ENCODE assay signal across 8 cellular contexts in genomic region chr2:201450910-201451329, GRCh38. TPM values are rescaled to one million over a fixed set of nuclear protein-coding genes. Genes with fewer than 3 reads are reported as not detected.
DNase-seq lines count a peak whose midpoint lies in the region; ATAC-seq and TF ChIP-seq lines count a peak whose summit lies in the region.

No MANE protein-coding gene starts in this region.

- peak overlapping the region; percentile 97 for H3K27ac Mint-ChIP-seq in activated CD4-positive, alpha-beta T cell treated with anti-CD3 and anti-CD28 coated beads for 36 hours

- H3K27me3 ChIP-seq in SJCRH30, result no peaks in the 10 kb centered on the region
- H3K27me3 ChIP-seq in esophagus squamous epithelium, result no peaks in the 10 kb centered on the region
- peaks cover 26% of the 10 kb centered on the region for H3K27me3 ChIP-seq in neutrophil

- H3K4me3 Mint-ChIP-seq in activated CD4-positive, alpha-beta T cell treated with anti-CD3 and anti-CD28 coated beads for 36 hours, result peak overlapping the region; percentile 95

- CTCF ChIA-PET in activated CD4-positive, alpha-beta T cell treated with anti-CD3 and anti-CD28 coated beads for 36 hours (lab: Charles Lee), result interaction anchor here (0.8 to 2.3 kb wide), 8 partner anchors 10 to 334 kb away, joined by 3 to 11 read pairs (median 4); partner anchors contain the start of gene CASP10

- H3K4me3 ChIP-seq in SJCRH30, result peak overlapping the region; percentile 81
- H3K4me3 ChIP-seq in esophagus squamous epithelium, result peak overlapping the region; percentile 57 to 97 (median 74)
- peak overlapping the region; percentile 99 to 100 for H3K4me3 ChIP-seq in neutrophil (ENCODE audit: low read depth in 1 of 2, low read length in 1 of 2)

- H3K4me1 Mint-ChIP-seq in activated CD4-positive, alpha-beta T cell treated with anti-CD3 and anti-CD28 coated beads for 36 hours, result peaks cover 49% of the 10 kb centered on the region

- intact Hi-C loops in activated CD4-positive, alpha-beta T cell treated with anti-CD3 and anti-CD28 coated beads for 36 hours (cut with DNase I, micrococcal nuclease), result loop anchor here (1.0 to 10.0 kb wide), 17 partner anchors 19 to 1186 kb away; partner anchors contain the start of genes ALS2 (in 1 of the 2), BMPR2 (in 1 of the 2), BZW1 (in 1 of the 2) and FZD7 (in 1 of the 2)
- intact Hi-C loops in esophagus squamous epithelium (cut with DNase I), result loop anchor here (10.0 kb wide), 1 partner anchor 46 kb away; no protein-coding TSS in a partner anchor

- 0 to 3% methylated on average over 9 to 17 of the region's 23 CpGs for WGBS in esophagus squamous epithelium, 2 donors

- TF ChIP-seq POLR2A in esophagus squamous epithelium (IDR thresholded peaks at IDR 0.05), result no peak

- H3K9me3 Mint-ChIP-seq in activated CD4-positive, alpha-beta T cell treated with anti-CD3 and anti-CD28 coated beads for 36 hours (ENCODE audit: low read depth), result no peaks in the 10 kb centered on the region

- peaks cover 7% of the 10 kb centered on the region for H3K36me3 Mint-ChIP-seq in activated CD4-positive, alpha-beta T cell treated with anti-CD3 and anti-CD28 coated beads for 36 hours (ENCODE audit: low read depth)

- H3K4me1 ChIP-seq in SJCRH30, result peaks cover 28% of the 10 kb centered on the region
- peaks cover 24 to 65% (median 24%) of the 10 kb centered on the region in 3 donors for H3K4me1 ChIP-seq in esophagus squamous epithelium
- H3K4me1 ChIP-seq in neutrophil (ENCODE audit: control insufficient read depth in 1 of 2, insufficient read depth in 1 of 2, low read depth in 1 of 2, low read length in 1 of 2), result peaks cover 17 to 19% of the 10 kb centered on the region in 2 experiments

- H3K9me3 ChIP-seq in SJCRH30 (replicated peaks) (no peaks in the 10 kb centered on the region), esophagus squamous epithelium (no peaks in the 10 kb centered on the region), neutrophil (no peaks in the 10 kb centered on the region)

- no peak for DNase-seq in activated CD4-positive, alpha-beta T cell treated with anti-CD3 and anti-CD28 coated beads for 36 hours
- no peak for DNase-seq in activated CD4-positive, alpha-beta T cell treated with anti-CD3 and anti-CD28 coated beads for 4 hours
- DNase-seq in SJCRH30 (peak in 1 of 2 experiments; percentile 55), esophagus squamous epithelium (lab: John Stamatoyannopoulos, UW) (no peak)
- no peak for DNase-seq in stimulated activated CD4-positive, alpha-beta T cell treated with anti-CD3 and anti-CD28 coated beads, Interleukin-12 subunit alpha, Interleukin-12 subunit beta, amount 100 ng/mL, for 4 hours
- no peak for DNase-seq in stimulated activated naive CD4-positive, alpha-beta T cell treated with Interleukin-2 at 50 U/mL for 16 hours (lab: John Stamatoyannopoulos, UW)

- no peaks in the 10 kb centered on the region for H3K36me3 ChIP-seq in SJCRH30
- H3K36me3 ChIP-seq in esophagus squamous epithelium, result peaks cover 0 to 9% (median 0%) of the 10 kb centered on the region in 3 donors
- H3K36me3 ChIP-seq in neutrophil, result no peaks in the 10 kb centered on the region

- H3K27me3 Mint-ChIP-seq in activated CD4-positive, alpha-beta T cell treated with anti-CD3 and anti-CD28 coated beads for 36 hours, result no peaks in the 10 kb centered on the region

- peak; percentile 10 for ATAC-seq in activated CD4-positive, alpha-beta T cell treated with anti-CD3 and anti-CD28 coated beads for 36 hours
- ATAC-seq in HG03097 (IDR thresholded peaks at IDR 0.05; ENCODE audit: low FRiP score, unreplicated experiment), result peak; percentile 32

- POLR2A ChIA-PET in activated CD4-positive, alpha-beta T cell treated with anti-CD3 and anti-CD28 coated beads for 36 hours (lab: Charles Lee), result interaction anchor here (0.6 to 2.1 kb wide), 5 partner anchors 54 to 330 kb away, joined by 3 to 5 read pairs (median 3); partner anchors contain the start of genes ALS2 and CASP10

- TF ChIP-seq CTCF in esophagus squamous epithelium (IDR thresholded peaks at IDR 0.05) (no peak), neutrophil (IDR thresholded peaks at IDR 0.05) (no peak)

- H3K27ac ChIP-seq in SJCRH30 (peak overlapping the region; percentile 80), esophagus squamous epithelium (peak overlapping the region; percentile 91 to 94 (median 92)), neutrophil (peak overlapping the region; percentile 88)

RNA-seq across cellular contexts. Expression of gene TRAK2, which starts 0.3 kb away (rescaled TPM):
- 10 to 100 TPM; 22.5 to 25.6 TPM for total RNA-seq in activated CD4-positive, alpha-beta T cell treated with anti-CD3 and anti-CD28 coated beads for 36 hours
- total RNA-seq in SJCRH30 (2014; rRNA removed; shearing (Covaris generic)), result 14.8 and 15.3 TPM in 2 replicates
- 10 to 100 TPM in 2 of 4 donors, 1 to 10 TPM in 2; 7.9 to 32.8 (median 13.7) TPM for total RNA-seq in esophagus squamous epithelium

RNA-seq across cellular contexts. Expression of gene STRADB, which starts 0.6 kb away (rescaled TPM):
- 10 to 100 TPM; 20.5 to 21.8 TPM for total RNA-seq in activated CD4-positive, alpha-beta T cell treated with anti-CD3 and anti-CD28 coated beads for 36 hours
- 26.5 and 27.6 TPM in 2 replicates for total RNA-seq in SJCRH30 (2014; rRNA removed; shearing (Covaris generic))
- total RNA-seq in esophagus squamous epithelium, result 10 to 100 TPM in 3 of 4 donors, 1 to 10 TPM in 1; 4.8 to 18.2 (median 14.6) TPM
